In genomic region chr3:10292505-10293419, GRCh38 we compare ENCODE assay signal across 8 cellular contexts. TPM values are rescaled to one million over a fixed set of nuclear protein-coding genes. Genes with fewer than 3 reads are reported as not detected.
DNase-seq lines count a peak whose midpoint lies in the region; ATAC-seq and TF ChIP-seq lines count a peak whose summit lies in the region.

GHRL (minus strand) TSS chr3:10292947; CDS start chr3:10290180, 2,767 bp downstream.

- TF ChIP-seq POLR2A in GM10847 (IDR thresholded peaks at IDR 0.05; ENCODE audit: extremely low read depth, insufficient read length) = peak; percentile 18

- no peaks in the 10 kb centered on the region for H3K27me3 Mint-ChIP-seq in IgD-negative memory B cell

- in situ Hi-C loops in ACHN (cut with HindIII; ENCODE audit: low pct_ligation_motif_present, low pct_unique_long_range_greater_than_20kb, low sequenced_read_pairs) = no loop called here

- peak; percentile 77 for ATAC-seq in GM21423 (IDR thresholded peaks at IDR 0.05; ENCODE audit: unreplicated experiment)

- H3K36me3 Mint-ChIP-seq in IgD-negative memory B cell = peaks cover 3% of the 10 kb centered on the region

- peak within 1 kb of the TSS; percentile 42 to 85 (median 77) for H3K4me3 Mint-ChIP-seq in IgD-negative memory B cell

- H3K27ac Mint-ChIP-seq in IgD-negative memory B cell = peak within 1 kb of the TSS; percentile 72 to 94 (median 91)

- H3K4me1 Mint-ChIP-seq in IgD-negative memory B cell = peaks cover 23 to 28% (median 26%) of the 10 kb centered on the region in 3 donors

- DNase-seq in globus pallidus (ENCODE audit: low spot score) (peak; percentile 16), NCI-H446 treated with DMSO at 0.1 percent for 48 hours (lab: John Stamatoyannopoulos, UW) (no peak), ACHN (no peak), HT-29 (ENCODE audit: low spot score) (no peak), RPMI8226 (no peak)

- H3K9me3 Mint-ChIP-seq in IgD-negative memory B cell = no peaks in the 10 kb centered on the region

RNA-seq across cellular contexts. Expression of gene GHRL, which starts in this region (rescaled TPM):
- polyA plus RNA-seq in IgD-negative memory B cell = 1.5 TPM
- not detected in 2 replicates for total RNA-seq in HT-29 (2014; rRNA removed; shearing (Covaris generic))
